In genomic region chr2:58521803-58522602, GRCh38 we compare ENCODE assay signal across 14 cellular contexts.
A peak's percentile ranks its signal among the peaks of the same experiment; 100 is the strongest.
DNase-seq lines count a peak whose midpoint lies in the region; ATAC-seq, FAIRE-seq and TF ChIP-seq lines count a peak whose summit lies in the region.
"Had no signal": no experiment of that assay in that cellular context is flagged by ENCODE, and none has a peak within 500 bp of the region (broad histone marks: within the 10 kb centered on the region; RNA-seq: fewer than 3 reads in every experiment).

No MANE protein-coding gene starts in this region.

- no peak overlapping the region for H3K27ac ChIP-seq in foreskin keratinocyte
- H3K27ac ChIP-seq: pancreas had no signal

- no peaks in the 10 kb centered on the region for H3K4me1 ChIP-seq in foreskin keratinocyte
- H3K4me1 ChIP-seq: pancreas had no signal

- no peaks in the 10 kb centered on the region for H3K27me3 ChIP-seq in foreskin keratinocyte
- H3K27me3 ChIP-seq: pancreas had no signal

- FAIRE-seq in D721Med (lab: Jason Lieb, UNC), result peak; percentile 87
- FAIRE-seq: endothelial cell of umbilical vein, pancreas had no signal

- no peak for DNase-seq in D721Med (ENCODE audit: insufficient read length, low spot score)
- DNase-seq in NCI-H1092 treated with DMSO at 0.1 percent for 48 hours (lab: John Stamatoyannopoulos, UW), result peak; percentile 97
- peak; percentile 91 for DNase-seq in NCI-H69 (lab: John Stamatoyannopoulos, UW)
- DNase-seq in foreskin keratinocyte, result peak; percentile 7 to 44
- no peak for DNase-seq in stimulated activated CD4-positive, alpha-beta T cell treated with anti-CD3 and anti-CD28 coated beads, Interleukin-12 subunit alpha, Interleukin-12 subunit beta, amount 100 ng/mL, for 4 hours
- DNase-seq: mesenchymal stem cell; pancreas; stimulated activated CD4-positive, alpha-beta T cell treated with anti-CD3 and anti-CD28 coated beads, Interleukin-1b, Interleukin-23, amount 100 ng/mL, for 48 hours had no signal

- ATAC-seq in foreskin keratinocyte (peak; percentile 61), GM21528 (IDR thresholded peaks at IDR 0.05; ENCODE audit: low FRiP score, unreplicated experiment) (no peak), HG03520 (IDR thresholded peaks at IDR 0.05; ENCODE audit: unreplicated experiment) (no peak), HG03354 (IDR thresholded peaks at IDR 0.05; ENCODE audit: poor library complexity, severe bottlenecking, unreplicated experiment) (no peak)
- ATAC-seq: Right ventricle myocardium inferior; stimulated activated effector memory CD8-positive, alpha-beta T cell treated with anti-CD3 and anti-CD28 coated beads, Interleukin-12 subunit alpha, Interleukin-12 subunit beta, amount 100 ng/mL, for 72 hours had no signal

- TF ChIP-seq CTCF in D721Med (IDR thresholded peaks at IDR 0.05; ENCODE audit: insufficient read depth, missing control alignments), result no peak
- TF ChIP-seq CTCF in foreskin keratinocyte (conservative IDR thresholded peaks at IDR 0.05), result no peak

Comparison
In these comparisons a context has a peak if more than half of its experiments do, and no peak if none do; other contexts are left out.
1. DNase-seq: peak in NCI-H1092 treated with DMSO at 0.1 percent for 48 hours (single experiment), NCI-H69 (single experiment) and foreskin keratinocyte (2 of 2); none in D721Med (single experiment) and stimulated activated CD4-positive, alpha-beta T cell treated with anti-CD3 and anti-CD28 coated beads, Interleukin-12 subunit alpha, Interleukin-12 subunit beta, amount 100 ng/mL, for 4 hours (single experiment).